In the genomic region with DNA sequence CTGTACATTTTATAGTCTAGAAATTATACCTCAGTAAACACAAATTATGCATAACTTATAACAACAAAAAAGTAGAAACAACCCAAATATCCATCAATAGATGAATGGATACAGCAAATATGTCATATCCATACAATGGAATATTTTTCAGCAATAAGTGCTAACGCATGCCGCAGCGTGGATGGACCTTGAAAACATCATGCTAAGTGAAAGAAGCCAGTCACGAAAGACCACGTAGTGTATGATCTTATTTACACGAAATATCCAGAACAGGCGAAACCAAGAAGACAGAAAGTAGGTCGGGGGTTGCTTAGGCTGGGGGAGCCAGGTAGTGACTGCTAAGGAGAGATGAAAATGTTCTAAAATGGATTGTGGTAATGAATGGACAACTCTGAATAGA, we compare ENCODE assay signal across 25 cellular contexts.
DNase-seq lines count a peak whose midpoint lies in the region; ATAC-seq, FAIRE-seq and TF ChIP-seq lines count a peak whose summit lies in the region.
"Had no signal": no experiment of that assay in that cellular context is flagged by ENCODE, and none has a peak within 500 bp of the region (broad histone marks: within the 10 kb centered on the region; RNA-seq: fewer than 3 reads in every experiment).

No MANE protein-coding gene starts in this region.

- TF ChIP-seq CTCF in endothelial cell of umbilical vein (IDR thresholded peaks at IDR 0.05; ENCODE audit: extremely low read depth in 1 of 2, insufficient read depth in 1 of 2, low read depth in 1 of 2, low read length in 2 of 2), result no peak

- no peaks in the 10 kb centered on the region for H3K9me3 ChIP-seq in endothelial cell of umbilical vein (replicated peaks; ENCODE audit: control insufficient read depth, insufficient read depth, low read length)
- H3K9me3 ChIP-seq: BE2C, BLaER1 had no signal

- dilution Hi-C loops in endothelial cell of umbilical vein (cut with MboI; ENCODE audit: extremely low pct_ligation_motif_present, low sequenced_read_pairs), result no loop called here

- no peaks in the 10 kb centered on the region for H4K20me1 ChIP-seq in endothelial cell of umbilical vein (replicated peaks; ENCODE audit: control insufficient read depth, extremely low read depth, insufficient read depth, low read length)
- H4K20me1 ChIP-seq: BLaER1 had no signal

- POLR2A ChIA-PET in endothelial cell of umbilical vein (lab: Charles Lee), result no interaction called here

- no peak overlapping the region for H2AFZ ChIP-seq in endothelial cell of umbilical vein (ENCODE audit: low read depth, low read length)

- DNase-seq in endothelial cell of umbilical vein (ENCODE audit: low read depth, low spot score) (no peak), sciatic nerve (ENCODE audit: low spot score) (peak; percentile 31), NCI-H1436 (lab: John Stamatoyannopoulos, UW) (no peak)
- DNase-seq: 8988T; ACHN; BE2C; C1 segment of cervical spinal cord; CD4-positive, alpha-beta memory T cell; CD4-positive, CD25-positive, alpha-beta regulatory T cell; CD8-positive, alpha-beta memory T cell; COR-L47; DMS 273 treated with DMSO at 0.1 percent for 48 hours; DMS153; DMS53; DMS79; DND-41; EL; GDM1 had no signal

- FAIRE-seq in endothelial cell of umbilical vein (lab: Jason Lieb, UNC), result peak; percentile 21
- FAIRE-seq: A204.1, GM12878, GM12892, GM18507 had no signal

- no peak overlapping the region for H3K4me3 ChIP-seq in endothelial cell of umbilical vein (replicated peaks in 1 of 3; ENCODE audit: insufficient read depth in 1 of 3, low read depth in 1 of 3, low read length in 3 of 3)
- H3K4me3 ChIP-seq: BLaER1, GM12878 had no signal

- no peaks in the 10 kb centered on the region for H3K36me3 ChIP-seq in endothelial cell of umbilical vein (ENCODE audit: control insufficient read depth in 2 of 2, extremely low read depth in 1 of 2, insufficient read depth in 2 of 2, low read length in 2 of 2)
- H3K36me3 ChIP-seq: BE2C, BLaER1 had no signal

- TF ChIP-seq POLR2A in endothelial cell of umbilical vein (IDR thresholded peaks at IDR 0.05; ENCODE audit: low read depth, low read length), result no peak

- H3K9me1 ChIP-seq in endothelial cell of umbilical vein (replicated peaks; ENCODE audit: control insufficient read depth, extremely low read depth, insufficient read depth, low read length), result no peaks in the 10 kb centered on the region

- BruUV-seq in endothelial cell of umbilical vein (replicated peaks; lab: Mats Ljungman, UMichigan), result no TSS peak

- no peaks in the 10 kb centered on the region for H3K79me2 ChIP-seq in endothelial cell of umbilical vein (ENCODE audit: control insufficient read depth, insufficient read depth, low read length)

- H3K27me3 ChIP-seq in endothelial cell of umbilical vein (ENCODE audit: control insufficient read depth in 2 of 2, insufficient read depth in 2 of 2, low read length in 2 of 2), result peaks cover 0 to 2% of the 10 kb centered on the region in 2 experiments
- H3K27me3 ChIP-seq: BE2C, BLaER1 had no signal

- no peak overlapping the region for H3K27ac ChIP-seq in endothelial cell of umbilical vein (ENCODE audit: insufficient read depth, low read depth, low read length)
- H3K27ac ChIP-seq: BLaER1 had no signal

- ATAC-seq in sciatic nerve, result no peak
- no peak for ATAC-seq in GM21529 (IDR thresholded peaks at IDR 0.05; ENCODE audit: unreplicated experiment)
- no peak for ATAC-seq in activated CD4-positive, CD25-positive, alpha-beta regulatory T cell treated with anti-CD3 and anti-CD28 coated beads, Interleukin-2, amount 50 U/mL, for 24 hours
- ATAC-seq: GM12878 had no signal

- intact Hi-C loops in endothelial cell of umbilical vein (cut with micrococcal nuclease), result no loop called here
- intact Hi-C loops in sciatic nerve (cut with DNase I), result no loop called here

- H3K4me2 ChIP-seq in endothelial cell of umbilical vein (ENCODE audit: insufficient read depth, low read length), result no peak overlapping the region
- H3K4me2 ChIP-seq: BLaER1 had no signal

- H3K9ac ChIP-seq in endothelial cell of umbilical vein (replicated peaks; ENCODE audit: extremely low read depth, insufficient read depth, low read length), result no peak overlapping the region
- H3K9ac ChIP-seq: BLaER1 had no signal

- CTCF ChIA-PET in endothelial cell of umbilical vein (lab: Charles Lee), result no interaction called here

- H3K4me1 ChIP-seq in endothelial cell of umbilical vein (ENCODE audit: control insufficient read depth, extremely low read depth, insufficient read depth, low read length), result no peaks in the 10 kb centered on the region
- H3K4me1 ChIP-seq: BE2C, BLaER1 had no signal

TF ChIP-seq in endothelial cell of umbilical vein, 7 proteins besides CTCF, POLR2A, EP300 and RAD21:
- TF ChIP-seq POLR2AphosphoS5 (IDR thresholded peaks at IDR 0.05; ENCODE audit: insufficient read depth, low read depth, low read length), result no peak
- TF ChIP-seq, protein P1, sequence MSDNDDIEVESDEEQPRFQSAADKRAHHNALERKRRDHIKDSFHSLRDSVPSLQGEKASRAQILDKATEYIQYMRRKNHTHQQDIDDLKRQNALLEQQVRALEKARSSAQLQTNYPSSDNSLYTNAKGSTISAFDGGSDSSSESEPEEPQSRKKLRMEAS (IDR thresholded peaks at IDR 0.05; ENCODE audit: insufficient read depth, insufficient read length), result no peak
- no peak for TF ChIP-seq GATA2 (IDR thresholded peaks at IDR 0.05; ENCODE audit: insufficient read depth, insufficient read length, low read depth, low read length)
- no peak for TF ChIP-seq JUN (IDR thresholded peaks at IDR 0.05; ENCODE audit: borderline replicate concordance, insufficient read depth, insufficient read length, low read depth)
- no peak for TF ChIP-seq MYC (IDR thresholded peaks at IDR 0.05; ENCODE audit: low read depth, low read length)
- no peak for TF ChIP-seq EZH2 (IDR thresholded peaks at IDR 0.05; ENCODE audit: borderline replicate concordance, low read depth, low read length, severe bottlenecking)
- TF ChIP-seq FOS (IDR thresholded peaks at IDR 0.05; ENCODE audit: borderline replicate concordance, insufficient read depth, low read length), result no peak
